Comparison of ENCODE assay signal across 8 cellular contexts in the genomic region with DNA sequence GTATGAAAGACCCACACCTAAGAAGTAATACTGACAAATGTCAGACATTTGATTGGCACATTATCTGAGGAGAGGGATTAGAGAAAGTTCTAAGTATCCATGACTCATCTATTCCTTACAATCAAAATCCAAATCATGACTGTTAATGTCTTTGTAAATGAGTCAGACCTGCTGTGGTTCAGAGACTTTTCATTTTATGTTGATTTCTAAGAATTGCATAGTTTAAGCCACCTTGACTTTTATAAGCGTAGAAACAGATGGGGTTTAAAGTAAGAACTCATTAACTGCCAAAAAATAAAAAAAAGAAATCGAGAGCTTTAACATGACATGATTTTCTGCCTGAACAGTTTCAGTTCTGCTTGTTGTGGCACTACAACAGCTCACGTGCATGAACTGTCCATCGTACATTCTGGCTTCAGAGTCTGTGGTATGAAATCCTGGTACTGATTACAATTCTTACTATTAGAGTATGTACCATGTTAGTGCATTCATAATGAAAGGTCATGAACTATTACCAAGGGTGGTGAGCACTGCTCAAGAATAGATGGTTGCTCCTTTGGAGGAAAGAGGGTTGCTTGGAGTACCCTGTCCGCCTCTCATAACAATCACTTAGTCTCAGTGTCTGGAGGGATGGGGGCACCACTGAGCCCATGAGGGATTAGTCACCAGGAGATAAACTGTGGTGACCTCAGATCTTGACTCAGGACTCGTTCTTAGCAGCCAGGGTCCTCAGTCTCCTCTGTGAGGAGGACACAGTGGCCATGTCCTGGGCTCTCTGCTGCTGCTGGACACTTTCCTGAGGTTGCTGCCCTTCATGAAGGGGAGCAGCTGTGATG. TPM values are rescaled to one million over a fixed set of nuclear protein-coding genes. Genes with fewer than 3 reads are reported as not detected.
DNase-seq lines count a peak whose midpoint lies in the region; ATAC-seq and TF ChIP-seq lines count a peak whose summit lies in the region.

No MANE protein-coding gene starts in this region.

- peak overlapping the region; percentile 28 for H3K4me3 Mint-ChIP-seq in natural killer cell treated with Interleukin-12 subunit alpha and Interleukin-12 subunit beta and Interleukin-15 and Interleukin-18, amount 100 ng/mL, for 72 hours
- H3K4me3 Mint-ChIP-seq in natural killer cell = no peak overlapping the region

- peak overlapping the region; percentile 55 for H3K4me2 ChIP-seq in PC-9

- peaks cover 5% of the 10 kb centered on the region for H3K36me3 Mint-ChIP-seq in natural killer cell treated with Interleukin-12 subunit alpha and Interleukin-12 subunit beta and Interleukin-15 and Interleukin-18, amount 100 ng/mL, for 72 hours
- peaks cover 7% of the 10 kb centered on the region for H3K36me3 Mint-ChIP-seq in natural killer cell

- intact Hi-C loops in natural killer cell (cut with micrococcal nuclease) (no loop called here), PC-9 (cut with micrococcal nuclease; ENCODE audit: unreplicated experiment) (loop anchor here (1.0 to 2.0 kb wide), 2 partner anchors 15 to 28 kb away; no protein-coding TSS in a partner anchor)

- no peaks in the 10 kb centered on the region for H3K27me3 ChIP-seq in PC-9 (ENCODE audit: insufficient read depth, low read depth)

- no peak overlapping the region for H2AFZ ChIP-seq in PC-9

- no peak overlapping the region for H3K4me3 ChIP-seq in PC-9

- H4K20me1 ChIP-seq in PC-9 (ENCODE audit: insufficient read depth) = no peaks in the 10 kb centered on the region

- DNase-seq in natural killer cell treated with Interleukin-12 subunit alpha and Interleukin-12 subunit beta and Interleukin-15 and Interleukin-18, amount 100 ng/mL, for 72 hours (ENCODE audit: low spot score) = no peak
- no peak for DNase-seq in natural killer cell
- peak; percentile 19 to 83 for DNase-seq in PC-9
- peak; percentile 29 for DNase-seq in hepatic stellate cell (ENCODE audit: low spot score)
- DNase-seq in cerebellum (ENCODE audit: low spot score) = no peak
- no peak for DNase-seq in NCI-H128 (lab: John Stamatoyannopoulos, UW; ENCODE audit: unreplicated experiment)
- no peak for DNase-seq in NCI-H1105 treated with DMSO at 0.1 percent for 48 hours (lab: John Stamatoyannopoulos, UW)

- no peaks in the 10 kb centered on the region for H3K9me2 ChIP-seq in PC-9 (ENCODE audit: insufficient read depth)

- BruUV-seq in PC-9 (replicated peaks; lab: Mats Ljungman, UMichigan) = TSS peak; percentile 51

- ATAC-seq in natural killer cell treated with Interleukin-12 subunit alpha and Interleukin-12 subunit beta and Interleukin-15 and Interleukin-18, amount 100 ng/mL, for 72 hours = peak; percentile 65 to 85
- ATAC-seq in natural killer cell (no peak), HG02884 (IDR thresholded peaks at IDR 0.05; ENCODE audit: unreplicated experiment) (peak; percentile 93)

- TF ChIP-seq CTCF in natural killer cell (IDR thresholded peaks at IDR 0.05) = no peak
- TF ChIP-seq CTCF in PC-9 (conservative IDR thresholded peaks at IDR 0.05) = no peak

- H3K4me1 ChIP-seq in PC-9 (replicated peaks; ENCODE audit: insufficient read depth) = peaks cover 39% of the 10 kb centered on the region

- peaks cover 30% of the 10 kb centered on the region for H3F3A ChIP-seq in PC-9 (ENCODE audit: insufficient read depth, low read depth)

- H3K36me3 ChIP-seq in PC-9 (ENCODE audit: low read depth) = peaks cover 18% of the 10 kb centered on the region

- H3K27ac Mint-ChIP-seq in natural killer cell treated with Interleukin-12 subunit alpha and Interleukin-12 subunit beta and Interleukin-15 and Interleukin-18, amount 100 ng/mL, for 72 hours = peak overlapping the region in 1 of 2 donors; percentile 38
- no peak overlapping the region for H3K27ac Mint-ChIP-seq in natural killer cell

- no peaks in the 10 kb centered on the region for H3K79me2 ChIP-seq in PC-9 (ENCODE audit: low read depth)

- no peaks in the 10 kb centered on the region for H3K27me3 Mint-ChIP-seq in natural killer cell treated with Interleukin-12 subunit alpha and Interleukin-12 subunit beta and Interleukin-15 and Interleukin-18, amount 100 ng/mL, for 72 hours
- no peaks in the 10 kb centered on the region for H3K27me3 Mint-ChIP-seq in natural killer cell (ENCODE audit: low read depth in 2 of 2)

- H3K9me3 ChIP-seq in PC-9 (ENCODE audit: insufficient read depth, low read depth) = no peaks in the 10 kb centered on the region; the same call in 1 of the 2 replicates

- peaks cover 2 to 13% of the 10 kb centered on the region in 2 donors for H3K4me1 Mint-ChIP-seq in natural killer cell treated with Interleukin-12 subunit alpha and Interleukin-12 subunit beta and Interleukin-15 and Interleukin-18, amount 100 ng/mL, for 72 hours (ENCODE audit: low read depth in 2 of 2)
- peaks cover 2 to 3% of the 10 kb centered on the region in 2 donors for H3K4me1 Mint-ChIP-seq in natural killer cell

- POLR2A ChIA-PET in PC-9 (lab: Charles Lee; ENCODE audit: unreplicated experiment) = interaction anchor here (0.7 kb wide), 1 partner anchor 1754 kb away, joined by 3 read pairs; the partner anchor contains the start of gene MYOF

- H3K9me3 Mint-ChIP-seq in natural killer cell treated with Interleukin-12 subunit alpha and Interleukin-12 subunit beta and Interleukin-15 and Interleukin-18, amount 100 ng/mL, for 72 hours = no peaks in the 10 kb centered on the region
- H3K9me3 Mint-ChIP-seq in natural killer cell = no peaks in the 10 kb centered on the region

- CTCF ChIA-PET in PC-9 (lab: Charles Lee) = no interaction called here

- H3K27ac ChIP-seq in PC-9 = peak overlapping the region; percentile 98

RNA-seq across cellular contexts. Expression of gene ACSM6, which starts 42.2 kb away (rescaled TPM):
- not detected for total RNA-seq in natural killer cell treated with Interleukin-12 subunit alpha and Interleukin-12 subunit beta and Interleukin-15 and Interleukin-18, amount 100 ng/mL, for 72 hours
- total RNA-seq in natural killer cell = not detected
- total RNA-seq in PC-9 (2021) = not detected in 2 replicates
- not detected for total RNA-seq in cerebellum

RNA-seq across cellular contexts. Expression of gene PDLIM1, which starts 54.5 kb away (rescaled TPM):
- 1 to 10 TPM; 2.7 to 6.8 TPM for total RNA-seq in natural killer cell treated with Interleukin-12 subunit alpha and Interleukin-12 subunit beta and Interleukin-15 and Interleukin-18, amount 100 ng/mL, for 72 hours
- total RNA-seq in natural killer cell = 10 to 100 TPM in 2 of 3 donors, 1 to 10 TPM in 1; 7.1 to 25.2 (median 24.5) TPM
- 202 and 215 TPM in 2 replicates for total RNA-seq in PC-9 (2021)
- 4.4 TPM for total RNA-seq in cerebellum

Comparison
In these comparisons a context has a peak if more than half of its experiments do, and no peak if none do; other contexts are left out.
1. ATAC-seq: peak in natural killer cell treated with Interleukin-12 subunit alpha and Interleukin-12 subunit beta and Interleukin-15 and Interleukin-18, amount 100 ng/mL, for 72 hours (2 of 2) and HG02884 (single experiment); none in natural killer cell (0 of 3).
2. DNase-seq: peak in PC-9 (2 of 2) and hepatic stellate cell (single experiment); none in natural killer cell treated with Interleukin-12 subunit alpha and Interleukin-12 subunit beta and Interleukin-15 and Interleukin-18, amount 100 ng/mL, for 72 hours (single experiment), natural killer cell (single experiment), cerebellum (single experiment), NCI-H128 (single experiment) and NCI-H1105 treated with DMSO at 0.1 percent for 48 hours (single experiment).